Comparison of ENCODE assay signal across 1 cellular context in genomic region chr6:53898026-53898795, GRCh38.
TF ChIP-seq lines count a peak whose summit lies in the region.

No MANE protein-coding gene starts in this region.

TF ChIP-seq in endothelial cell of umbilical vein, 7 proteins besides CTCF, POLR2A, EP300 and RAD21:
- no peak for TF ChIP-seq FOS (IDR thresholded peaks at IDR 0.05; ENCODE audit: borderline replicate concordance, insufficient read depth, low read length)
- TF ChIP-seq POLR2AphosphoS5 (IDR thresholded peaks at IDR 0.05; ENCODE audit: insufficient read depth, low read depth, low read length), result no peak
- TF ChIP-seq JUN (IDR thresholded peaks at IDR 0.05; ENCODE audit: borderline replicate concordance, insufficient read depth, insufficient read length, low read depth), result no peak
- TF ChIP-seq MYC (IDR thresholded peaks at IDR 0.05; ENCODE audit: low read depth, low read length), result no peak
- TF ChIP-seq MAX (IDR thresholded peaks at IDR 0.05; ENCODE audit: insufficient read depth, insufficient read length), result no peak
- no peak for TF ChIP-seq EZH2 (IDR thresholded peaks at IDR 0.05; ENCODE audit: borderline replicate concordance, low read depth, low read length, severe bottlenecking)
- no peak for TF ChIP-seq GATA2 (IDR thresholded peaks at IDR 0.05; ENCODE audit: insufficient read depth, insufficient read length, low read depth, low read length)
TF ChIP-seq in endothelial cell of umbilical vein: peak in this region for 0.
